Comparison of ENCODE assay signal across 19 cellular contexts in genomic region chr3:13950042-13950441, GRCh38.
A peak's percentile ranks its signal among the peaks of the same experiment; 100 is the strongest.
DNase-seq lines count a peak whose midpoint lies in the region; ATAC-seq and TF ChIP-seq lines count a peak whose summit lies in the region.
"Had no signal": no experiment of that assay in that cellular context is flagged by ENCODE, and none has a peak within 500 bp of the region (broad histone marks: within the 10 kb centered on the region; RNA-seq: fewer than 3 reads in every experiment).

No MANE protein-coding gene starts in this region.

- H3K27me3 ChIP-seq in SK-N-SH (ENCODE audit: insufficient read depth) (no peaks in the 10 kb centered on the region), WERI-Rb-1 (ENCODE audit: insufficient read depth, low read depth, severe bottlenecking) (no peaks in the 10 kb centered on the region), transverse colon (no peaks in the 10 kb centered on the region), vagina (no peaks in the 10 kb centered on the region)

- no peak overlapping the region for H3K9ac ChIP-seq in SK-N-SH

- TF ChIP-seq POLR2A in transverse colon (IDR thresholded peaks at IDR 0.05) (no peak), vagina (IDR thresholded peaks at IDR 0.05) (no peak)

- CTCF ChIA-PET in SK-N-SH (lab: Yijun Ruan, JAX): interaction anchor here (1.0 to 1.2 kb wide), 2 partner anchors 70 to 253 kb away, joined by 3 to 4 read pairs; no protein-coding TSS in a partner anchor

- peak; percentile 46 for DNase-seq in SK-N-SH
- DNase-seq in NCI-H1105 treated with DMSO at 0.1 percent for 48 hours (lab: John Stamatoyannopoulos, UW): peak; percentile 88
- peak; percentile 23 for DNase-seq in WERI-Rb-1
- no peak for DNase-seq in transverse colon
- DNase-seq in vagina (ENCODE audit: extremely low spot score in 2 of 2): no peak
- DNase-seq in NCI-H774 (lab: John Stamatoyannopoulos, UW): no peak
- no peak for DNase-seq in mesenteric fat pad (ENCODE audit: low spot score)
- DNase-seq: C1 segment of cervical spinal cord; DMS79 treated with DMSO at 0.1 percent for 48 hours; H9; KBM-7; NCI-H1694; NCI-H2107; NCI-H446; NK-92 treated with Interleukin-12 subunit alpha and Interleukin-12 subunit beta, amount 100 ng/mL, for 24 hours; SHP77; T-helper 17 cell had no signal

- no peak for TF ChIP-seq CTCF in SK-N-SH (IDR thresholded peaks at IDR 0.05)
- no peak for TF ChIP-seq CTCF in WERI-Rb-1 (IDR thresholded peaks at IDR 0.05; ENCODE audit: low read depth, low read length)
- TF ChIP-seq CTCF in transverse colon (IDR thresholded peaks at IDR 0.05): no peak
- no peak for TF ChIP-seq CTCF in vagina (IDR thresholded peaks at IDR 0.05)

- H3K27ac ChIP-seq in SK-N-SH (ENCODE audit: low read depth in 2 of 2, low read length in 1 of 2) (peak overlapping the region in 1 of 2 experiments; percentile 28; a peak in 1 of 4 replicates), WERI-Rb-1 (no peak overlapping the region), transverse colon (no peak overlapping the region), vagina (no peak overlapping the region)
- H3K27ac ChIP-seq: A549 had no signal

- no peaks in the 10 kb centered on the region for H3F3A ChIP-seq in SK-N-SH (replicated peaks; ENCODE audit: insufficient read depth)

- no peaks in the 10 kb centered on the region for H4K20me1 ChIP-seq in SK-N-SH (ENCODE audit: insufficient read depth)

- H3K9me2 ChIP-seq in SK-N-SH: no peaks in the 10 kb centered on the region

- no peak overlapping the region for H3K4me3 ChIP-seq in SK-N-SH (ENCODE audit: low read depth in 2 of 2, low read length in 1 of 2)
- no peak overlapping the region for H3K4me3 ChIP-seq in WERI-Rb-1 (ENCODE audit: low read depth, low read length)
- H3K4me3 ChIP-seq in transverse colon: no peak overlapping the region
- no peak overlapping the region for H3K4me3 ChIP-seq in vagina
- H3K4me3 ChIP-seq: A549 had no signal

- no peak for TF ChIP-seq RAD21 in SK-N-SH (IDR thresholded peaks at IDR 0.05; ENCODE audit: low read length)

- H2AFZ ChIP-seq in SK-N-SH (ENCODE audit: low read depth): no peak overlapping the region

- in situ Hi-C loops in transverse colon (cut with MboI; ENCODE audit: low pct_ligation_motif_present in 1 of 4, low pct_unique_long_range_greater_than_20kb in 1 of 4, low sequenced_read_pairs in 3 of 4): no loop called here

- H3K36me3 ChIP-seq in SK-N-SH (replicated peaks in 1 of 2; ENCODE audit: control insufficient read depth in 1 of 2, insufficient read depth in 2 of 2, low read length in 1 of 2) (no peaks in the 10 kb centered on the region), WERI-Rb-1 (no peaks in the 10 kb centered on the region), transverse colon (no peaks in the 10 kb centered on the region), vagina (no peaks in the 10 kb centered on the region)

- H3K79me2 ChIP-seq in SK-N-SH (ENCODE audit: insufficient read depth): no peaks in the 10 kb centered on the region

- H3K4me1 ChIP-seq in SK-N-SH (ENCODE audit: control insufficient read depth in 1 of 2, insufficient read depth in 2 of 2, low read depth in 1 of 2, low read length in 1 of 2) (peaks cover 0 to 6% of the 10 kb centered on the region in 2 experiments; a peak in 2 of 4 replicates), transverse colon (no peaks in the 10 kb centered on the region), vagina (no peaks in the 10 kb centered on the region)
- H3K4me1 ChIP-seq: A549 had no signal

- 0% methylated on average over 1 of the region's 1 CpG for WGBS in SK-N-SH (ENCODE audit: low lambda C conversion rate)
- 25% methylated on average over 1 of the region's 1 CpG; no CpG with 5 or more reads in 1 of the 2 donors for WGBS in transverse colon (ENCODE audit: low coverage in 1 of 2), 2 donors

- intact Hi-C loops in transverse colon (cut with DNase I; ENCODE audit: low total_unique reads) (no loop called here), vagina (cut with DNase I) (no loop called here)

- no peak for ATAC-seq in SK-N-SH treated with all-trans-retinoic acid at 6 μM for 48 hours
- ATAC-seq: A549, T-helper 17 cell had no signal

- no peaks in the 10 kb centered on the region for H3K9me3 ChIP-seq in SK-N-SH
- H3K9me3 ChIP-seq in WERI-Rb-1 (ENCODE audit: severe bottlenecking): peaks cover 3% of the 10 kb centered on the region
- H3K9me3 ChIP-seq in transverse colon: peaks cover 0 to 6% of the 10 kb centered on the region in 2 donors
- no peaks in the 10 kb centered on the region for H3K9me3 ChIP-seq in vagina
- H3K9me3 ChIP-seq: A549 had no signal

- H3K4me2 ChIP-seq in SK-N-SH: no peak overlapping the region
- H3K4me2 ChIP-seq: A549 had no signal

- POLR2A ChIA-PET in SK-N-SH (lab: Yijun Ruan, JAX): no interaction called here

- TF ChIP-seq EP300 in SK-N-SH (IDR thresholded peaks at IDR 0.05; ENCODE audit: borderline replicate concordance in 1 of 2, low read depth in 1 of 2, low read length in 1 of 2) (no peak), transverse colon (IDR thresholded peaks at IDR 0.05; ENCODE audit: low read depth) (no peak)

TF ChIP-seq in SK-N-SH, 30 proteins besides CTCF, POLR2A, EP300 and RAD21:
- 0 out of 2 replicates have a peak, but pooled peaks have one; percentile 9 for TF ChIP-seq RCOR1 (IDR thresholded peaks at IDR 0.05; ENCODE audit: low read length)
- TF ChIP-seq, protein P1, sequence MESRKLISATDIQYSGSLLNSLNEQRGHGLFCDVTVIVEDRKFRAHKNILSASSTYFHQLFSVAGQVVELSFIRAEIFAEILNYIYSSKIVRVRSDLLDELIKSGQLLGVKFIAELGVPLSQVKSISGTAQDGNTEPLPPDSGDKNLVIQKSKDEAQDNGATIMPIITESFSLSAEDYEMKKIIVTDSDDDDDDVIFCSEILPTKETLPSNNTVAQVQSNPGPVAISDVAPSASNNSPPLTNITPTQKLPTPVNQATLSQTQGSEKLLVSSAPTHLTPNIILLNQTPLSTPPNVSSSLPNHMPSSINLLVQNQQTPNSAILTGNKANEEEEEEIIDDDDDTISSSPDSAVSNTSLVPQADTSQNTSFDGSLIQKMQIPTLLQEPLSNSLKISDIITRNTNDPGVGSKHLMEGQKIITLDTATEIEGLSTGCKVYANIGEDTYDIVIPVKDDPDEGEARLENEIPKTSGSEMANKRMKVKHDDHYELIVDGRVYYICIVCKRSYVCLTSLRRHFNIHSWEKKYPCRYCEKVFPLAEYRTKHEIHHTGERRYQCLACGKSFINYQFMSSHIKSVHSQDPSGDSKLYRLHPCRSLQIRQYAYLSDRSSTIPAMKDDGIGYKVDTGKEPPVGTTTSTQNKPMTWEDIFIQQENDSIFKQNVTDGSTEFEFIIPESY (IDR thresholded peaks at IDR 0.05; ENCODE audit: borderline replicate concordance, low read depth): no peak
TF ChIP-seq in SK-N-SH: peak in this region for 1.

TF ChIP-seq in SK-N-SH treated with all-trans-retinoic acid at 6 μM for 48 hours, 23 proteins besides CTCF, POLR2A, EP300 and RAD21 (continues in another document):
- no peak for TF ChIP-seq ZFP3 (CRISPR knock-in tag; IDR thresholded peaks at IDR 0.05)
- TF ChIP-seq ZNF8 (CRISPR knock-in tag; IDR thresholded peaks at IDR 0.05): no peak
- no peak for TF ChIP-seq RARB (CRISPR knock-in tag; IDR thresholded peaks at IDR 0.05)
- TF ChIP-seq ZFP30 (CRISPR knock-in tag; IDR thresholded peaks at IDR 0.05): no peak
- TF ChIP-seq ZC3H10 (CRISPR knock-in tag; IDR thresholded peaks at IDR 0.05): no peak
- TF ChIP-seq, protein P2, sequence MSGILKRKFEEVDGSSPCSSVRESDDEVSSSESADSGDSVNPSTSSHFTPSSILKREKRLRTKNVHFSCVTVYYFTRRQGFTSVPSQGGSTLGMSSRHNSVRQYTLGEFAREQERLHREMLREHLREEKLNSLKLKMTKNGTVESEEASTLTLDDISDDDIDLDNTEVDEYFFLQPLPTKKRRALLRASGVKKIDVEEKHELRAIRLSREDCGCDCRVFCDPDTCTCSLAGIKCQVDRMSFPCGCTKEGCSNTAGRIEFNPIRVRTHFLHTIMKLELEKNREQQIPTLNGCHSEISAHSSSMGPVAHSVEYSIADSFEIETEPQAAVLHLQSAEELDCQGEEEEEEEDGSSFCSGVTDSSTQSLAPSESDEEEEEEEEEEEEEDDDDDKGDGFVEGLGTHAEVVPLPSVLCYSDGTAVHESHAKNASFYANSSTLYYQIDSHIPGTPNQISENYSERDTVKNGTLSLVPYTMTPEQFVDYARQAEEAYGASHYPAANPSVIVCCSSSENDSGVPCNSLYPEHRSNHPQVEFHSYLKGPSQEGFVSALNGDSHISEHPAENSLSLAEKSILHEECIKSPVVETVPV (CRISPR knock-in tag; IDR thresholded peaks at IDR 0.05): no peak
- TF ChIP-seq TSHZ2 (CRISPR knock-in tag; IDR thresholded peaks at IDR 0.05): no peak
- TF ChIP-seq TOX (CRISPR knock-in tag; IDR thresholded peaks at IDR 0.05; ENCODE audit: borderline replicate concordance): no peak
- no peak for TF ChIP-seq ESRRG (CRISPR knock-in tag; IDR thresholded peaks at IDR 0.05)
- TF ChIP-seq SNAI2 (CRISPR knock-in tag; IDR thresholded peaks at IDR 0.05): no peak

Comparison
In these comparisons a context has a peak if more than half of its experiments do, and no peak if none do; other contexts are left out.
1. DNase-seq: peak in SK-N-SH (single experiment), NCI-H1105 treated with DMSO at 0.1 percent for 48 hours (single experiment) and WERI-Rb-1 (single experiment); none in transverse colon (single experiment), vagina (0 of 2), NCI-H774 (single experiment) and mesenteric fat pad (single experiment).